In the genomic region with DNA sequence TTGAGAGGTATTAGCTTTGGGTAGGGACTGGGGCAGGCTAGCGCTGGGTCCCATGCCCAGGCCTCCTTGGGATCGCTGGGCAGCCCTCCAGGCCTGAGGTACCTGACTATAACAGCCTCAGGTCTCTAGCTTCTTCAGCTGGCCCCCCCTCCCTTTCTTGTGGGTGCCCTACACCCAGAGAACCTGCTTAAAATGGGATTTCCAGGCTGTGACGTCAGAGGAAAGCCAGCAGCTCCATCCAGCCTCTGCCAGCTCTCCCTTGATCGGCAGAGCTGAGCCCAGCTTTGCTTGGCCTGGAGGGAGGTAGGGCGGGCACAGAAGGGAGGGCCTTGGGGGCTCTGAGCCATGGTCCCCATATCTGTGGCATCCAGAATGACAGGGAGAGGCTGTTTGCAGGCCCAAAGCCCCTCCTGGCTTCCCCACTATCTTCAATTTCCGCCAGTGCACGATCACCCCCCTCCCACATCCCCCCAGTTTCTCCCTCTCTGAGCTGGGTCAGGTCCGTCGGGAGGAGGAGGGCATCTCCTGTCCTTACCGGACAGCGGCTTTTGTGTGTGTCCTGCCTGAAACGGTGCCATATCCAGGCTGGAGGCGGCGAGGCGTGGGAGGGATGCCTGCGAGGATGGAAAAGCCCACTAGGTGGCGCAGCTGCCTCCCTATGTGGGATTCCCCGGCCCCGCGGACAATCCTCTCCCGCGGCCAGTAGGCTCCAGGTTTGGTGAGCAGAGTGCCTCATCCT, we compare ENCODE assay signal across 8 cellular contexts. TPM values are rescaled to one million over a fixed set of nuclear protein-coding genes. Genes with fewer than 3 reads are reported as not detected.
A peak's percentile ranks its signal among the peaks of the same experiment; 100 is the strongest.
DNase-seq lines count a peak whose midpoint lies in the region; ATAC-seq and FAIRE-seq lines count a peak whose summit lies in the region.

No MANE protein-coding gene starts in this region.

- peak overlapping the region; percentile 85 for H2AFZ ChIP-seq in ACC112 (ENCODE audit: low read length, unreplicated experiment)

- H3K9me3 Mint-ChIP-seq in activated CD8-positive, alpha-beta memory T cell treated with anti-CD3 and anti-CD28 coated beads, Interleukin-2, amount 10 ng/mL, durations not matched to agents 7 days and 5 days (ENCODE audit: low read depth) = no peaks in the 10 kb centered on the region
- H3K9me3 Mint-ChIP-seq in effector memory CD8-positive, alpha-beta T cell = no peaks in the 10 kb centered on the region

- no peaks in the 10 kb centered on the region for H3K36me3 Mint-ChIP-seq in activated CD8-positive, alpha-beta memory T cell treated with anti-CD3 and anti-CD28 coated beads, Interleukin-2, amount 10 ng/mL, durations not matched to agents 7 days and 5 days
- H3K36me3 Mint-ChIP-seq in effector memory CD8-positive, alpha-beta T cell (ENCODE audit: insufficient read depth) = peaks cover 4% of the 10 kb centered on the region

- H3K79me2 ChIP-seq in ACC112 (ENCODE audit: control insufficient read depth, insufficient read depth, low read length, unreplicated experiment) = no peaks in the 10 kb centered on the region

- ATAC-seq in HG03460 (IDR thresholded peaks at IDR 0.05; ENCODE audit: unreplicated experiment) = peak; percentile 79
- ATAC-seq in activated CD8-positive, alpha-beta memory T cell treated with anti-CD3 and anti-CD28 coated beads, Interleukin-2, amount 10 ng/mL, durations not matched to agents 7 days and 5 days = peak; percentile 95
- ATAC-seq in effector memory CD8-positive, alpha-beta T cell (replicated peaks) = peak; percentile 94

- peaks cover 2% of the 10 kb centered on the region for H3K27me3 Mint-ChIP-seq in activated CD8-positive, alpha-beta memory T cell treated with anti-CD3 and anti-CD28 coated beads, Interleukin-2, amount 10 ng/mL, durations not matched to agents 7 days and 5 days
- H3K27me3 Mint-ChIP-seq in effector memory CD8-positive, alpha-beta T cell = no peaks in the 10 kb centered on the region

- FAIRE-seq in GM18507 (lab: Jason Lieb, UNC) = peak; percentile 90

- H3K4me1 Mint-ChIP-seq in activated CD8-positive, alpha-beta memory T cell treated with anti-CD3 and anti-CD28 coated beads, Interleukin-2, amount 10 ng/mL, durations not matched to agents 7 days and 5 days = peaks cover 4% of the 10 kb centered on the region
- peaks cover 6 to 8% of the 10 kb centered on the region in 2 donors for H3K4me1 Mint-ChIP-seq in effector memory CD8-positive, alpha-beta T cell (ENCODE audit: low read depth in 2 of 2)

- H3K4me3 ChIP-seq in ACC112 (ENCODE audit: low read depth, low read length) = peak overlapping the region; percentile 43

- no peaks in the 10 kb centered on the region for H3K36me3 ChIP-seq in ACC112 (ENCODE audit: insufficient read depth, low read length)

- CTCF ChIA-PET in activated CD8-positive, alpha-beta memory T cell treated with anti-CD3 and anti-CD28 coated beads, Interleukin-2, amount 10 ng/mL, durations not matched to agents 7 days and 5 days (lab: Charles Lee) = interaction anchor here (0.6 to 6.2 kb wide), 31 partner anchors 11 to 379 kb away, joined by 3 to 100 read pairs (median 4); a partner anchor contains a TSS

- no peak overlapping the region for H3K27ac Mint-ChIP-seq in activated CD8-positive, alpha-beta memory T cell treated with anti-CD3 and anti-CD28 coated beads, Interleukin-2, amount 10 ng/mL, durations not matched to agents 7 days and 5 days
- H3K27ac Mint-ChIP-seq in effector memory CD8-positive, alpha-beta T cell = peak overlapping the region in 1 of 2 donors; percentile 46

- H3K27ac ChIP-seq in ACC112 (ENCODE audit: low read depth, low read length) = no peak overlapping the region

- no peak overlapping the region for H3K4me3 Mint-ChIP-seq in activated CD8-positive, alpha-beta memory T cell treated with anti-CD3 and anti-CD28 coated beads, Interleukin-2, amount 10 ng/mL, durations not matched to agents 7 days and 5 days
- peak overlapping the region in 1 of 2 donors; percentile 49 for H3K4me3 Mint-ChIP-seq in effector memory CD8-positive, alpha-beta T cell

- peaks cover 7% of the 10 kb centered on the region for H3K4me1 ChIP-seq in ACC112 (ENCODE audit: control insufficient read depth, insufficient read depth, low read length, unreplicated experiment)

- H3K27me3 ChIP-seq in ACC112 (ENCODE audit: insufficient read depth, low read length) = no peaks in the 10 kb centered on the region

- DNase-seq in GM18507 (ENCODE audit: extremely low spot score, insufficient read length, low read depth) (peak; percentile 86), NOMO-1 treated with DMSO at 0.1 percent for 48 hours (lab: John Stamatoyannopoulos, UW; ENCODE audit: unreplicated experiment) (peak; percentile 72), mesenteric fat pad (ENCODE audit: low spot score) (peak; percentile 97)
- DNase-seq in activated CD8-positive, alpha-beta memory T cell treated with anti-CD3 and anti-CD28 coated beads, Interleukin-2, amount 10 ng/mL, durations not matched to agents 7 days and 5 days = peak; percentile 84
- peak; percentile 75 to 79 (median 78) for DNase-seq in effector memory CD8-positive, alpha-beta T cell
- peak; percentile 57 to 63 for DNase-seq in stimulated activated CD8-positive, alpha-beta memory T cell treated with anti-CD3 and anti-CD28 coated beads, Interleukin-2, amount 100 ng/mL, for 1 hour (ENCODE audit: low read depth in 2 of 2)

RNA-seq across cellular contexts. Expression of a gene that starts 10.8 kb away (rescaled TPM):
- 1 to 10 TPM; 1.7 to 5.4 TPM for total RNA-seq in activated CD8-positive, alpha-beta memory T cell treated with anti-CD3 and anti-CD28 coated beads, Interleukin-2, amount 10 ng/mL, durations not matched to agents 7 days and 5 days
- 2.6 TPM for total RNA-seq in mesenteric fat pad

RNA-seq across cellular contexts. Expression of a gene that starts 15.6 kb away (rescaled TPM):
- total RNA-seq in activated CD8-positive, alpha-beta memory T cell treated with anti-CD3 and anti-CD28 coated beads, Interleukin-2, amount 10 ng/mL, durations not matched to agents 7 days and 5 days = 10 to 100 TPM; 10.0 to 10.7 TPM
- 639 TPM for total RNA-seq in mesenteric fat pad

Comparison
In these comparisons a context has a peak if more than half of its experiments do, and no peak if none do; other contexts are left out.
1. RNA of a gene that starts 15.6 kb away (total RNA-seq): 639 TPM in mesenteric fat pad (single experiment); 10.0 to 10.7 TPM in activated CD8-positive, alpha-beta memory T cell treated with anti-CD3 and anti-CD28 coated beads, Interleukin-2, amount 10 ng/mL, durations not matched to agents 7 days and 5 days; every median in the first group is over 10 times any median in the second.
2. Peak in every context shown above with its lines, with median percentiles within 50 percentile points of each other: DNase-seq and ATAC-seq.